Comparison of ENCODE assay signal across 1 cellular context in genomic region chr5:102751903-102752376, GRCh38. TPM values are rescaled to one million over a fixed set of nuclear protein-coding genes. Genes with fewer than 3 reads are reported as not detected.
"Had no signal": no experiment of that assay in that cellular context is flagged by ENCODE, and none has a peak within 500 bp of the region (broad histone marks: within the 10 kb centered on the region; RNA-seq: fewer than 3 reads in every experiment).

No MANE protein-coding gene starts in this region.

RNA-seq across cellular contexts. Expression of gene PAM, which starts 3.2 kb away (rescaled TPM):
- total RNA-seq: OCI-LY7 had no signal
